In genomic region chr15:75653347-75653913, GRCh38 we compare ENCODE assay signal across 15 cellular contexts. TPM values are rescaled to one million over a fixed set of nuclear protein-coding genes. Genes with fewer than 3 reads are reported as not detected.
DNase-seq lines count a peak whose midpoint lies in the region; ATAC-seq and TF ChIP-seq lines count a peak whose summit lies in the region.
"Had no signal": no experiment of that assay in that cellular context is flagged by ENCODE, and none has a peak within 500 bp of the region (broad histone marks: within the 10 kb centered on the region; RNA-seq: fewer than 3 reads in every experiment).

No MANE protein-coding gene starts in this region.

- peaks cover 11% of the 10 kb centered on the region; the same call in 1 of the 2 replicates for H3F3A ChIP-seq in GM23248 (ENCODE audit: insufficient read depth)

- H3K4me1 ChIP-seq in GM23248 (ENCODE audit: insufficient read depth) (peaks cover 50% of the 10 kb centered on the region), breast epithelium (peaks cover 13 to 52% of the 10 kb centered on the region in 2 donors)

- intact Hi-C loops in breast epithelium (cut with DNase I; ENCODE audit: low total_unique reads) = no loop called here

- H2AFZ ChIP-seq in GM23248 = no peak overlapping the region

- H3K27me3 ChIP-seq in GM23248 (replicated peaks; ENCODE audit: insufficient read depth) (no peaks in the 10 kb centered on the region), breast epithelium (no peaks in the 10 kb centered on the region)
- H3K27me3 ChIP-seq: foreskin keratinocyte had no signal

- TF ChIP-seq POLR2A in breast epithelium (IDR thresholded peaks at IDR 0.05) = no peak

- H3K36me3 ChIP-seq in GM23248 (ENCODE audit: low read depth) (no peaks in the 10 kb centered on the region), breast epithelium (no peaks in the 10 kb centered on the region)

- H3K4me1 Mint-ChIP-seq in stimulated activated effector memory CD8-positive, alpha-beta T cell treated with anti-CD3 and anti-CD28 coated beads, Interleukin-12 subunit alpha, Interleukin-12 subunit beta, amount 100 ng/mL, for 72 hours = peaks cover 71% of the 10 kb centered on the region
- peaks cover 53% of the 10 kb centered on the region for H3K4me1 Mint-ChIP-seq in mesothelial cell of epicardium

- H3K4me2 ChIP-seq in GM23248 (ENCODE audit: unreplicated experiment) = peak overlapping the region; percentile 89

- in situ Hi-C loops in GM23248 (cut with MboI) = no loop called here

- no peak for DNase-seq in GM23248
- DNase-seq in breast epithelium (ENCODE audit: low spot score in 2 of 2) = no peak
- peak; percentile 55 for DNase-seq in left kidney (ENCODE audit: low read depth, low spot score)
- DNase-seq in stimulated activated effector memory CD8-positive, alpha-beta T cell treated with anti-CD3 and anti-CD28 coated beads, Interleukin-12 subunit alpha, Interleukin-12 subunit beta, amount 100 ng/mL, for 72 hours (ENCODE audit: low spot score in 2 of 2) = no peak
- no peak for DNase-seq in cortex of kidney (lab: John Stamatoyannopoulos, UW)
- DNase-seq in mesothelial cell of epicardium (ENCODE audit: low spot score in 2 of 2, unreplicated experiment in 2 of 2) = no peak
- no peak for DNase-seq in NCI-H1048 (lab: John Stamatoyannopoulos, UW)
- DNase-seq: activated CD4-positive, alpha-beta memory T cell treated with anti-CD3 and anti-CD28 coated beads, Interleukin-2, amount 10 ng/mL, durations not matched to agents 7 days and 5 days; foreskin keratinocyte; NCI-H1105 treated with DMSO at 0.1 percent for 48 hours; NCI-H345; stimulated activated CD4-positive, alpha-beta T cell treated with anti-CD3 and anti-CD28 coated beads, Interleukin-1b, Interleukin-23, amount 100 ng/mL, for 48 hours; stimulated activated CD8-positive, alpha-beta memory T cell treated with anti-CD3 and anti-CD28 coated beads, Interleukin-4, amount 100 ng/mL, for 48 hours had no signal

- WGBS in GM23248 (ENCODE audit: low coverage in 1 of 2, low lambda C conversion rate in 2 of 2, missing lambda C conversion rate in 2 of 2), 2 experiments = 67 to 69% methylated on average over 16 of the region's 16 CpGs

- H3K27ac ChIP-seq in GM23248 (no peak overlapping the region), breast epithelium (peak overlapping the region; percentile 43 to 60)
- H3K27ac ChIP-seq: foreskin keratinocyte had no signal

- H3K9me3 ChIP-seq in GM23248 (ENCODE audit: low read depth) = no peaks in the 10 kb centered on the region
- H3K9me3 ChIP-seq in breast epithelium = no peaks in the 10 kb centered on the region

- peak overlapping the region; percentile 96 for H3K9ac ChIP-seq in GM23248

- H3K79me2 ChIP-seq in GM23248 (ENCODE audit: insufficient read depth) = peaks cover 99% of the 10 kb centered on the region

- H3K9me3 Mint-ChIP-seq in stimulated activated effector memory CD8-positive, alpha-beta T cell treated with anti-CD3 and anti-CD28 coated beads, Interleukin-12 subunit alpha, Interleukin-12 subunit beta, amount 100 ng/mL, for 72 hours = no peaks in the 10 kb centered on the region
- H3K9me3 Mint-ChIP-seq in mesothelial cell of epicardium = no peaks in the 10 kb centered on the region
- H3K9me3 Mint-ChIP-seq: activated CD4-positive, alpha-beta memory T cell treated with anti-CD3 and anti-CD28 coated beads, Interleukin-2, amount 10 ng/mL, durations not matched to agents 7 days and 5 days; IgD-negative memory B cell had no signal

- no peak overlapping the region for H3K4me3 Mint-ChIP-seq in stimulated activated effector memory CD8-positive, alpha-beta T cell treated with anti-CD3 and anti-CD28 coated beads, Interleukin-12 subunit alpha, Interleukin-12 subunit beta, amount 100 ng/mL, for 72 hours
- H3K4me3 Mint-ChIP-seq in mesothelial cell of epicardium = no peak overlapping the region
- H3K4me3 Mint-ChIP-seq: activated CD4-positive, alpha-beta memory T cell treated with anti-CD3 and anti-CD28 coated beads, Interleukin-2, amount 10 ng/mL, durations not matched to agents 7 days and 5 days had no signal

- TF ChIP-seq CTCF in breast epithelium (IDR thresholded peaks at IDR 0.05) (no peak), mesothelial cell of epicardium (IDR thresholded peaks at IDR 0.05; ENCODE audit: unreplicated experiment) (no peak)

- no peaks in the 10 kb centered on the region for H3K9me2 ChIP-seq in GM23248 (ENCODE audit: insufficient read depth)

- H3K27me3 Mint-ChIP-seq in mesothelial cell of epicardium (ENCODE audit: low read depth) = no peaks in the 10 kb centered on the region
- H3K27me3 Mint-ChIP-seq: activated CD4-positive, alpha-beta memory T cell treated with anti-CD3 and anti-CD28 coated beads, Interleukin-2, amount 10 ng/mL, durations not matched to agents 7 days and 5 days had no signal

- H3K36me3 Mint-ChIP-seq in stimulated activated effector memory CD8-positive, alpha-beta T cell treated with anti-CD3 and anti-CD28 coated beads, Interleukin-12 subunit alpha, Interleukin-12 subunit beta, amount 100 ng/mL, for 72 hours = no peaks in the 10 kb centered on the region
- no peaks in the 10 kb centered on the region for H3K36me3 Mint-ChIP-seq in mesothelial cell of epicardium
- H3K36me3 Mint-ChIP-seq: IgD-negative memory B cell had no signal

- no peaks in the 10 kb centered on the region; the same call in 1 of the 2 replicates for H4K20me1 ChIP-seq in GM23248 (ENCODE audit: insufficient read depth)

- peak overlapping the region; percentile 82 for H3K27ac Mint-ChIP-seq in stimulated activated effector memory CD8-positive, alpha-beta T cell treated with anti-CD3 and anti-CD28 coated beads, Interleukin-12 subunit alpha, Interleukin-12 subunit beta, amount 100 ng/mL, for 72 hours
- H3K27ac Mint-ChIP-seq in mesothelial cell of epicardium = no peak overlapping the region
- H3K27ac Mint-ChIP-seq: activated CD4-positive, alpha-beta memory T cell treated with anti-CD3 and anti-CD28 coated beads, Interleukin-2, amount 10 ng/mL, durations not matched to agents 7 days and 5 days; IgD-negative memory B cell had no signal

- H3K4me3 ChIP-seq in GM23248 = peak overlapping the region; percentile 85; the same call in 1 of the 2 replicates
- H3K4me3 ChIP-seq in breast epithelium = peak overlapping the region; percentile 77 to 91 (median 90)

- ATAC-seq in stimulated activated effector memory CD8-positive, alpha-beta T cell treated with anti-CD3 and anti-CD28 coated beads, Interleukin-12 subunit alpha, Interleukin-12 subunit beta, amount 100 ng/mL, for 72 hours = no peak
- no peak for ATAC-seq in HG02763 (IDR thresholded peaks at IDR 0.05; ENCODE audit: unreplicated experiment)
- ATAC-seq: foreskin keratinocyte had no signal

RNA-seq across cellular contexts. Expression of gene SNX33, which starts 5.7 kb away (rescaled TPM):
- total RNA-seq in GM23248 (2014; rRNA removed; shearing (Covaris generic)) = 22.9 and 28.7 TPM in 2 replicates
- polyA plus RNA-seq in GM23248 (2016; fragmentation: Nextera tagmentation; extraction: Ambion mirVana) = 13.0 and 13.1 TPM in 2 replicates
- 10 to 100 TPM; 32.8 to 42.7 (median 36.3) TPM for total RNA-seq in breast epithelium
- 22.1 to 23.3 TPM (median 22.8 TPM) in 3 replicates for total RNA-seq in mesothelial cell of epicardium

RNA-seq across cellular contexts. Expression of gene IMP3, which starts 13.4 kb away (rescaled TPM):
- total RNA-seq in GM23248 (2014; rRNA removed; shearing (Covaris generic)) = 138 and 154 TPM in 2 replicates
- polyA plus RNA-seq in GM23248 (2016; fragmentation: Nextera tagmentation; extraction: Ambion mirVana) = 103 and 105 TPM in 2 replicates
- 100 to 1,000 TPM; 144 to 194 (median 175) TPM for total RNA-seq in breast epithelium
- 38.6 to 43.6 TPM (median 39.0 TPM) in 3 replicates for total RNA-seq in mesothelial cell of epicardium

RNA-seq across cellular contexts. Expression of gene SNUPN, which starts 27.9 kb away (rescaled TPM):
- 31.9 and 33.5 TPM in 2 replicates for total RNA-seq in GM23248 (2014; rRNA removed; shearing (Covaris generic))
- polyA plus RNA-seq in GM23248 (2016; fragmentation: Nextera tagmentation; extraction: Ambion mirVana) = 38.0 and 41.5 TPM in 2 replicates
- 10 to 100 TPM; 19.8 to 24.9 (median 23.6) TPM for total RNA-seq in breast epithelium
- 19.4 to 23.5 TPM (median 23.0 TPM) in 3 replicates for total RNA-seq in mesothelial cell of epicardium

RNA-seq across cellular contexts. Expression of gene CSPG4, which starts 59.2 kb away (rescaled TPM):
- 25.8 and 27.6 TPM in 2 replicates for total RNA-seq in GM23248 (2014; rRNA removed; shearing (Covaris generic))
- 5.3 and 5.6 TPM in 2 replicates for polyA plus RNA-seq in GM23248 (2016; fragmentation: Nextera tagmentation; extraction: Ambion mirVana)
- total RNA-seq in breast epithelium (10 to 100 TPM in 2 of 3 donors, 1 to 10 TPM in 1; 6.3 to 42.9 (median 17.0) TPM), mesothelial cell of epicardium (11.3 to 11.8 TPM (median 11.4 TPM) in 3 replicates)
- total RNA-seq: activated CD4-positive, alpha-beta memory T cell treated with anti-CD3 and anti-CD28 coated beads, Interleukin-2, amount 10 ng/mL, durations not matched to agents 7 days and 5 days had no signal
- polyA plus RNA-seq: IgD-negative memory B cell had no signal
